ENCODE assay signal across 1 cellular context in genomic region chr17:17808706-17809432, GRCh38.
A peak's percentile ranks its signal among the peaks of the same experiment; 100 is the strongest.
TF ChIP-seq lines count a peak whose summit lies in the region.

No MANE protein-coding gene starts in this region.

TF ChIP-seq in HepG2, 621 proteins besides CTCF, POLR2A, EP300 and RAD21 (continued from another document):
- TF ChIP-seq, protein P1, sequence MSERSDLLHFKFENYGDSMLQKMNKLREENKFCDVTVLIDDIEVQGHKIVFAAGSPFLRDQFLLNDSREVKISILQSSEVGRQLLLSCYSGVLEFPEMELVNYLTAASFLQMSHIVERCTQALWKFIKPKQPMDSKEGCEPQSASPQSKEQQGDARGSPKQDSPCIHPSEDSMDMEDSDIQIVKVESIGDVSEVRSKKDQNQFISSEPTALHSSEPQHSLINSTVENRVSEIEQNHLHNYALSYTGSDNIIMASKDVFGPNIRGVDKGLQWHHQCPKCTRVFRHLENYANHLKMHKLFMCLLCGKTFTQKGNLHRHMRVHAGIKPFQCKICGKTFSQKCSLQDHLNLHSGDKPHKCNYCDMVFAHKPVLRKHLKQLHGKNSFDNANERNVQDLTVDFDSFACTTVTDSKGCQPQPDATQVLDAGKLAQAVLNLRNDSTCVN (CRISPR knock-in tag; IDR thresholded peaks at IDR 0.05; ENCODE audit: borderline replicate concordance) = no peak
- peak; percentile 68 for TF ChIP-seq ZMYM3 (CRISPR knock-in tag; IDR thresholded peaks at IDR 0.05)
- no peak for TF ChIP-seq GATA4 (IDR thresholded peaks at IDR 0.05; ENCODE audit: borderline replicate concordance, low read depth)
- no peak for TF ChIP-seq DBP (CRISPR knock-in tag; IDR thresholded peaks at IDR 0.05; ENCODE audit: not compliant biosample characterization)
- TF ChIP-seq CHD4 (IDR thresholded peaks at IDR 0.05; ENCODE audit: borderline replicate concordance, low read length) = peak; percentile 78; the same call in 1 of the 2 replicates
- TF ChIP-seq ZNF558 (CRISPR knock-in tag; IDR thresholded peaks at IDR 0.05; ENCODE audit: borderline replicate concordance) = no peak
- TF ChIP-seq AGO1 (IDR thresholded peaks at IDR 0.05; ENCODE audit: low read depth, low read length, poor library complexity, severe bottlenecking) = no peak
- peak; percentile 97 for TF ChIP-seq ZNF629 (CRISPR knock-in tag; conservative IDR thresholded peaks at IDR 0.05)
- no peak for TF ChIP-seq RCOR2 (CRISPR knock-in tag; IDR thresholded peaks at IDR 0.05)
- TF ChIP-seq SETDB1 (CRISPR knock-in tag; IDR thresholded peaks at IDR 0.05; ENCODE audit: borderline replicate concordance) = no peak
